24 cellular contexts compared by ENCODE assay signal in genomic region chr14:102282751-102283465, GRCh38. TPM values are rescaled to one million over a fixed set of nuclear protein-coding genes. Genes with fewer than 3 reads are reported as not detected.
A peak's percentile ranks its signal among the peaks of the same experiment; 100 is the strongest.
DNase-seq lines count a peak whose midpoint lies in the region; ATAC-seq and TF ChIP-seq lines count a peak whose summit lies in the region.
"Had no signal": no experiment of that assay in that cellular context is flagged by ENCODE, and none has a peak within 500 bp of the region (broad histone marks: within the 10 kb centered on the region; RNA-seq: fewer than 3 reads in every experiment).

No MANE protein-coding gene starts in this region.

- H3K36me3 Mint-ChIP-seq in CD14-positive monocyte, result no peaks in the 10 kb centered on the region
- H3K36me3 Mint-ChIP-seq: CD4-positive, CD25-positive, alpha-beta regulatory T cell had no signal

- TF ChIP-seq POLR2A in HCT116 (IDR thresholded peaks at IDR 0.05; ENCODE audit: borderline replicate concordance, extremely low read depth, insufficient read depth, insufficient read length), result no peak

- H3K36me3 ChIP-seq in HCT116 (ENCODE audit: control insufficient read depth in 1 of 2, insufficient read depth in 2 of 2, low read length in 2 of 2) (no peaks in the 10 kb centered on the region), osteoblast (ENCODE audit: insufficient read depth, low read length) (peaks cover 24% of the 10 kb centered on the region)
- H3K36me3 ChIP-seq: HAP-1, SJCRH30 had no signal

- no TSS peak for BruUV-seq in HCT116 (replicated peaks; lab: Mats Ljungman, UMichigan)

- H3K27me3 ChIP-seq in HCT116 (ENCODE audit: insufficient read depth, low read length) (no peaks in the 10 kb centered on the region), osteoblast (ENCODE audit: insufficient read depth, low read length) (no peaks in the 10 kb centered on the region)
- H3K27me3 ChIP-seq: MG63, SJCRH30 had no signal

- H3K9ac ChIP-seq in HCT116 (ENCODE audit: low read length), result no peak overlapping the region

- CTCF ChIA-PET in HCT116 (lab: Charles Lee), result no interaction called here
- CTCF ChIA-PET in RWPE1 (lab: Yijun Ruan, JAX), result interaction anchor here (0.7 kb wide), 1 partner anchor 35 kb away, joined by 8 read pairs; no protein-coding TSS in a partner anchor

- in situ Hi-C loops in Caki2 (cut with HindIII; ENCODE audit: low pct_unique_long_range_greater_than_20kb, low sequenced_read_pairs), result no loop called here

- no peak overlapping the region for H3K27ac Mint-ChIP-seq in CD14-positive monocyte
- H3K27ac Mint-ChIP-seq: CD4-positive, CD25-positive, alpha-beta regulatory T cell; T-helper 17 cell had no signal

- H3K27ac ChIP-seq in HCT116 (ENCODE audit: low read depth, low read length) (no peak overlapping the region), RWPE1 (peak overlapping the region; percentile 66), osteoblast (ENCODE audit: low read depth, low read length) (peak overlapping the region; percentile 95)
- H3K27ac ChIP-seq: SJCRH30 had no signal

- H3K4me1 Mint-ChIP-seq in CD14-positive monocyte, result no peaks in the 10 kb centered on the region
- H3K4me1 Mint-ChIP-seq: CD4-positive, CD25-positive, alpha-beta regulatory T cell; T-helper 17 cell had no signal

- H3K4me3 ChIP-seq in HCT116 (replicated peaks in 1 of 2; ENCODE audit: low read depth in 1 of 2, low read length in 2 of 2) (no peak overlapping the region), osteoblast (ENCODE audit: insufficient read depth, low read length) (no peak overlapping the region)
- H3K4me3 ChIP-seq: HAP-1, MG63, SJCRH30 had no signal

- H3K4me3 Mint-ChIP-seq in CD14-positive monocyte, result no peak overlapping the region
- H3K4me3 Mint-ChIP-seq: CD4-positive, CD25-positive, alpha-beta regulatory T cell; T-helper 17 cell had no signal

- no peak for TF ChIP-seq RAD21 in HCT116 (IDR thresholded peaks at IDR 0.05; ENCODE audit: low read depth)

- no peaks in the 10 kb centered on the region for H3K9me3 ChIP-seq in HCT116 (ENCODE audit: control insufficient read depth in 1 of 2, insufficient read depth in 1 of 2, low read depth in 1 of 2, low read length in 2 of 2)
- H3K9me3 ChIP-seq in osteoblast (ENCODE audit: low read depth, low read length), result no peaks in the 10 kb centered on the region
- H3K9me3 ChIP-seq: HAP-1, MG63, SJCRH30 had no signal

- H2AFZ ChIP-seq in HCT116 (ENCODE audit: low read depth, low read length, poor library complexity, severe bottlenecking) (no peak overlapping the region), osteoblast (ENCODE audit: low read length) (no peak overlapping the region)

- ATAC-seq in HCT116, result no peak
- no peak for ATAC-seq in HG03097 (IDR thresholded peaks at IDR 0.05; ENCODE audit: low FRiP score, unreplicated experiment)
- ATAC-seq: HepG2, Right ventricle myocardium inferior, SK-N-SH treated with all-trans-retinoic acid at 6 μM for 48 hours, T-helper 17 cell had no signal

- TF ChIP-seq CTCF in HCT116 (IDR thresholded peaks at IDR 0.05 in 2 of 3, conservative IDR thresholded peaks at IDR 0.05 in 1 of 3; ENCODE audit: borderline replicate concordance in 1 of 3, insufficient read depth in 1 of 3, low read depth in 2 of 3, low read length in 2 of 3) (no peak), RWPE1 (conservative IDR thresholded peaks at IDR 0.05; ENCODE audit: low read depth) (no peak), osteoblast (IDR thresholded peaks at IDR 0.05; ENCODE audit: extremely low read depth, low read depth, low read length) (no peak), CD14-positive monocyte (IDR thresholded peaks at IDR 0.05) (no peak)

- POLR2A ChIA-PET in HCT116 (lab: Charles Lee) (interaction anchor here (1.1 to 1.3 kb wide), 2 partner anchors 18 to 22 kb away, joined by 3 to 4 read pairs; partner anchors contain the start of gene MOK), RWPE1 (lab: Yijun Ruan, JAX; ENCODE audit: low non-redundant PET) (no interaction called here)

- H3K27me3 Mint-ChIP-seq in CD14-positive monocyte (ENCODE audit: low read depth in 3 of 3), result no peaks in the 10 kb centered on the region
- H3K27me3 Mint-ChIP-seq: CD4-positive, CD25-positive, alpha-beta regulatory T cell; T-helper 17 cell had no signal

- peaks cover 0 to 3% (median 0%) of the 10 kb centered on the region in 7 donors for H3K9me3 Mint-ChIP-seq in CD14-positive monocyte
- H3K9me3 Mint-ChIP-seq: CD4-positive, CD25-positive, alpha-beta regulatory T cell had no signal

- H3K4me1 ChIP-seq in HCT116 (ENCODE audit: control insufficient read depth in 1 of 2, insufficient read depth in 2 of 2, low read length in 2 of 2) (peaks cover 30 to 54% of the 10 kb centered on the region in 2 experiments), osteoblast (ENCODE audit: insufficient read depth, low read length) (peaks cover 40% of the 10 kb centered on the region)
- H3K4me1 ChIP-seq: HAP-1, SJCRH30 had no signal

- intact Hi-C loops in HCT116 (cut with micrococcal nuclease), result no loop called here
- intact Hi-C loops in CD14-positive monocyte (cut with micrococcal nuclease), result no loop called here

- peak overlapping the region; percentile 24; the same call in 1 of the 2 replicates for H3K4me2 ChIP-seq in HCT116 (ENCODE audit: low read length)
- no peak overlapping the region for H3K4me2 ChIP-seq in osteoblast (ENCODE audit: insufficient read depth, low read length)

- H3K79me2 ChIP-seq in HCT116 (ENCODE audit: insufficient read depth, low read length), result no peaks in the 10 kb centered on the region
- H3K79me2 ChIP-seq in osteoblast (ENCODE audit: insufficient read depth, low read length), result peaks cover 44% of the 10 kb centered on the region

- DNase-seq in Caki2 (ENCODE audit: low read depth), result peak; percentile 20
- no peak for DNase-seq in HCT116 (ENCODE audit: low read depth, low spot score)
- DNase-seq in RWPE1 (ENCODE audit: low spot score), result no peak
- DNase-seq in osteoblast (ENCODE audit: insufficient read length, low spot score, missing footprints), result no peak
- DNase-seq in DMS114 treated with DMSO at 0.1 percent for 48 hours (lab: John Stamatoyannopoulos, UW; ENCODE audit: unreplicated experiment), result no peak
- DNase-seq in CD14-positive monocyte (ENCODE audit: low spot score), result no peak
- DNase-seq: ACHN; CD4-positive, CD25-positive, alpha-beta regulatory T cell; DMS53; GDM1; GOT3; KBM-7; MG63; NCI-H2029; NCI-H2227 treated with DMSO at 0.1 percent for 48 hours; NCI-H510A; NCI-H69; SJCRH30; T-helper 17 cell had no signal

- no peaks in the 10 kb centered on the region for H3K9me2 ChIP-seq in HCT116 (ENCODE audit: insufficient read depth)

- RAD21 ChIA-PET in HCT116 (lab: Charles Lee; ENCODE audit: low non-redundant PET in 1 of 2, low total read pairs in 2 of 2, uncharacterized antibody in 2 of 2, unreplicated experiment in 2 of 2), result interaction anchor here in 1 of 2 experiments (0.7 kb wide), 1 partner anchor 162 kb away, joined by 3 read pairs; no protein-coding TSS in a partner anchor

- H4K20me1 ChIP-seq in HCT116 (ENCODE audit: insufficient read depth) (no peaks in the 10 kb centered on the region), osteoblast (ENCODE audit: insufficient read depth, low read length) (no peaks in the 10 kb centered on the region)

TF ChIP-seq in HCT116, 20 proteins besides CTCF, POLR2A, EP300 and RAD21:
- no peak for TF ChIP-seq TCF7L2 (IDR thresholded peaks at IDR 0.05; ENCODE audit: borderline replicate concordance, extremely low read depth, insufficient read depth, insufficient read length)

RNA-seq across cellular contexts. Expression of gene MOK, which starts 22.1 kb away (rescaled TPM):
- total RNA-seq in Caki2 (2014; rRNA removed; shearing (Covaris generic); ENCODE audit: low replicate concordance), result 41.9 and 116 TPM in 2 replicates
- total RNA-seq in HCT116 (2021; ENCODE audit: unreplicated experiment) (9.4 TPM), osteoblast (81.0 and 86.1 TPM in 2 replicates)
- 5.7 and 7.0 TPM in 2 replicates for polyA plus RNA-seq in HCT116 (2012)
- polyA plus RNA-seq in CD14-positive monocyte, result 1 to 10 TPM in 1 of 2 donors, under 1 TPM in 1; 0.67 to 1.8 TPM

RNA-seq across cellular contexts. Expression of gene ZNF839, which starts 36.6 kb away (rescaled TPM):
- 7.5 and 11.5 TPM in 2 replicates for total RNA-seq in Caki2 (2014; rRNA removed; shearing (Covaris generic); ENCODE audit: low replicate concordance)
- total RNA-seq in HCT116 (2021; ENCODE audit: unreplicated experiment) (17.7 TPM), osteoblast (7.2 and 9.1 TPM in 2 replicates)
- 7.8 and 11.2 TPM in 2 replicates for polyA plus RNA-seq in HCT116 (2012)
- 1 to 10 TPM in 1 of 2 donors, under 1 TPM in 1; 0.47 to 1.7 TPM for polyA plus RNA-seq in CD14-positive monocyte
